ENCODE assay signal across 1 cellular context in the genomic region with DNA sequence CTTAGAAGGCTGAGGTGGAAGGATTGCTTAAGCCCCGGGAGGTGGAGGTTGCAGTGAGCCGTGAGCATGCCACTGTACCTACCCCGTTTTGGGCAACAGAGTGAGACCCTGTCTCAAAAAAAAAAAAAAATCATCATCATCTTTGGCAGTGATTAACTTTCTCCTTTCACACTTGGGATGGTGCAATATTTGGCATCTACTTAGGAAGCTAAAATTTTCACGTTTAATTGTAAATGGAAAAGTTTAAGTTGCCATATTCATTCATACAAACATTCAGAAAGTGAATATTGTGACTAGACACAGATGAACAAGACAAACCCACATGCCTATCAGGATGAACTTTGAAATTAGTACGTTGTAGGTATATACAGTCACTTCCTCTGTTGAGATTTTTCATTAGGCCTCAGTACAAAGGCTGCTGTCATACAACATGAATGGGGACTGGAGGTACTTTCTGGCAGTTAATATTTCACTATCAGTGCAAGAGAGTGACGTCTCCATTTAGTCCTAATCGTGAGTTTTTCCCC.
TF ChIP-seq lines count a peak whose summit lies in the region.

No MANE protein-coding gene starts in this region.

TF ChIP-seq in HepG2, 621 proteins besides CTCF, POLR2A, EP300 and RAD21 (continued from another document and continues in another):
- TF ChIP-seq RNF219 (CRISPR knock-in tag; IDR thresholded peaks at IDR 0.05) (no peak), ZNF781 (CRISPR knock-in tag; IDR thresholded peaks at IDR 0.05; ENCODE audit: borderline replicate concordance, not compliant biosample characterization) (no peak), AKAP8 (CRISPR knock-in tag; IDR thresholded peaks at IDR 0.05) (no peak; the same call in none of the 2 replicates), ZNF510 (CRISPR knock-in tag; IDR thresholded peaks at IDR 0.05; ENCODE audit: low read depth) (peak; percentile 25; the same call in 1 of the 2 replicates), ZNF720 (CRISPR knock-in tag; IDR thresholded peaks at IDR 0.05) (no peak), HDAC2 (CRISPR knock-in tag; IDR thresholded peaks at IDR 0.05) (no peak; the same call in 1 of the 2 replicates), DMAP1 (CRISPR knock-in tag; IDR thresholded peaks at IDR 0.05) (peak; percentile 73), SNAI1 (CRISPR knock-in tag; IDR thresholded peaks at IDR 0.05; ENCODE audit: borderline replicate concordance) (peak; percentile 24; the same call in 1 of the 2 replicates), YY1 (IDR thresholded peaks at IDR 0.05; ENCODE audit: insufficient read depth, insufficient replicate concordance, low read depth, low read length) (peak; percentile 25), MED1 (CRISPR knock-in tag; IDR thresholded peaks at IDR 0.05) (peak; percentile 59), ZNF317 (CRISPR knock-in tag; IDR thresholded peaks at IDR 0.05) (0 out of 2 replicates have a peak, but pooled peaks have one; percentile 52), ZNF761 (CRISPR knock-in tag; conservative IDR thresholded peaks at IDR 0.05) (no peak; the same call in 1 of the 2 replicates), MAFK (conservative IDR thresholded peaks at IDR 0.05 in 1 of 2, IDR thresholded peaks at IDR 0.05 in 1 of 2; ENCODE audit: low read length in 2 of 2) (no peak), MXD4 (CRISPR knock-in tag; IDR thresholded peaks at IDR 0.05) (peak; percentile 72), ZNF713 (CRISPR knock-in tag; IDR thresholded peaks at IDR 0.05) (no peak), DNMT3B (CRISPR knock-in tag; conservative IDR thresholded peaks at IDR 0.05) (peak; percentile 86; the same call in 1 of the 2 replicates), MYC (CRISPR knock-in tag; IDR thresholded peaks at IDR 0.05; ENCODE audit: borderline replicate concordance) (peak; percentile 3; the same call in 1 of the 2 replicates), ZNF276 (CRISPR knock-in tag; IDR thresholded peaks at IDR 0.05; ENCODE audit: low read depth) (no peak), TCF7 (IDR thresholded peaks at IDR 0.05; ENCODE audit: low read depth) (0 out of 2 replicates have a peak, but pooled peaks have one; percentile 15), SP140L (CRISPR knock-in tag; IDR thresholded peaks at IDR 0.05; ENCODE audit: borderline replicate concordance) (no peak), ETV5 (CRISPR knock-in tag; IDR thresholded peaks at IDR 0.05; ENCODE audit: borderline replicate concordance) (peak; percentile 82), KLF11 (CRISPR knock-in tag; IDR thresholded peaks at IDR 0.05) (peak; percentile 66), ZNF138 (CRISPR knock-in tag; IDR thresholded peaks at IDR 0.05; ENCODE audit: low read depth) (no peak), ZNF563 (CRISPR knock-in tag; IDR thresholded peaks at IDR 0.05) (no peak), ZSCAN30 (CRISPR knock-in tag; IDR thresholded peaks at IDR 0.05) (no peak)
- TF ChIP-seq, protein P1, sequence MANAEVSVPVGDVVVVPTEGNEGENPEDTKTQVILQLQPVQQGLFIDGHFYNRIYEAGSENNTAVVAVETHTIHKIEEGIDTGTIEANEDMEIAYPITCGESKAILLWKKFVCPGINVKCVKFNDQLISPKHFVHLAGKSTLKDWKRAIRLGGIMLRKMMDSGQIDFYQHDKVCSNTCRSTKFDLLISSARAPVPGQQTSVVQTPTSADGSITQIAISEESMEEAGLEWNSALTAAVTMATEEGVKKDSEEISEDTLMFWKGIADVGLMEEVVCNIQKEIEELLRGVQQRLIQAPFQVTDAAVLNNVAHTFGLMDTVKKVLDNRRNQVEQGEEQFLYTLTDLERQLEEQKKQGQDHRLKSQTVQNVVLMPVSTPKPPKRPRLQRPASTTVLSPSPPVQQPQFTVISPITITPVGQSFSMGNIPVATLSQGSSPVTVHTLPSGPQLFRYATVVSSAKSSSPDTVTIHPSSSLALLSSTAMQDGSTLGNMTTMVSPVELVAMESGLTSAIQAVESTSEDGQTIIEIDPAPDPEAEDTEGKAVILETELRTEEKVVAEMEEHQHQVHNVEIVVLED (CRISPR knock-in tag; IDR thresholded peaks at IDR 0.05; ENCODE audit: borderline replicate concordance) = peak; percentile 47; the same call in 1 of the 2 replicates
- TF ChIP-seq, protein P2, sequence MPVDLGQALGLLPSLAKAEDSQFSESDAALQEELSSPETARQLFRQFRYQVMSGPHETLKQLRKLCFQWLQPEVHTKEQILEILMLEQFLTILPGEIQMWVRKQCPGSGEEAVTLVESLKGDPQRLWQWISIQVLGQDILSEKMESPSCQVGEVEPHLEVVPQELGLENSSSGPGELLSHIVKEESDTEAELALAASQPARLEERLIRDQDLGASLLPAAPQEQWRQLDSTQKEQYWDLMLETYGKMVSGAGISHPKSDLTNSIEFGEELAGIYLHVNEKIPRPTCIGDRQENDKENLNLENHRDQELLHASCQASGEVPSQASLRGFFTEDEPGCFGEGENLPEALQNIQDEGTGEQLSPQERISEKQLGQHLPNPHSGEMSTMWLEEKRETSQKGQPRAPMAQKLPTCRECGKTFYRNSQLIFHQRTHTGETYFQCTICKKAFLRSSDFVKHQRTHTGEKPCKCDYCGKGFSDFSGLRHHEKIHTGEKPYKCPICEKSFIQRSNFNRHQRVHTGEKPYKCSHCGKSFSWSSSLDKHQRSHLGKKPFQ (CRISPR knock-in tag; IDR thresholded peaks at IDR 0.05; ENCODE audit: insufficient replicate concordance) = peak; percentile 44
- TF ChIP-seq, protein P3, sequence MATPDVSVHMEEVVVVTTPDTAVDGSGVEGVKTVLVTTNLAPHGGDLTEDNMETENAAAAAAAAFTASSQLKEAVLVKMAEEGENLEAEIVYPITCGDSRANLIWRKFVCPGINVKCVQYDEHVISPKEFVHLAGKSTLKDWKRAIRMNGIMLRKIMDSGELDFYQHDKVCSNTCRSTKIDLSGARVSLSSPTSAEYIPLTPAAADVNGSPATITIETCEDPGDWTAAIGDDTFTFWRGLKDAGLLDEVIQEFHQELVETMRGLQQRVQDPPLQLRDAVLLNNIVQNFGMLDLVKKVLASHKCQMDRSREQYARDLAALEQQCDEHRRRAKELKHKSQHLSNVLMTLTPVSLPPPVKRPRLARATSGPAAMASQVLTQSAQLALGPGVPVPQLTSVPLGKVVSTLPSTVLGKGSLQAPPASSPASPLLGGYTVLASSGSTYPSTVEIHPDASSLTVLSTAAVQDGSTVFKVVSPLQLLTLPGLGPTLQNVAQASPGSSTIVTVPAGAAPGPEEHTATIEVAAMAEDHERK (CRISPR knock-in tag; IDR thresholded peaks at IDR 0.05; ENCODE audit: low read depth) = no peak; the same call in 1 of the 2 replicates
- TF ChIP-seq, protein P4, sequence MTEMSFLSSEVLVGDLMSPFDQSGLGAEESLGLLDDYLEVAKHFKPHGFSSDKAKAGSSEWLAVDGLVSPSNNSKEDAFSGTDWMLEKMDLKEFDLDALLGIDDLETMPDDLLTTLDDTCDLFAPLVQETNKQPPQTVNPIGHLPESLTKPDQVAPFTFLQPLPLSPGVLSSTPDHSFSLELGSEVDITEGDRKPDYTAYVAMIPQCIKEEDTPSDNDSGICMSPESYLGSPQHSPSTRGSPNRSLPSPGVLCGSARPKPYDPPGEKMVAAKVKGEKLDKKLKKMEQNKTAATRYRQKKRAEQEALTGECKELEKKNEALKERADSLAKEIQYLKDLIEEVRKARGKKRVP (CRISPR knock-in tag; IDR thresholded peaks at IDR 0.05) = no peak
- TF ChIP-seq, protein P5, sequence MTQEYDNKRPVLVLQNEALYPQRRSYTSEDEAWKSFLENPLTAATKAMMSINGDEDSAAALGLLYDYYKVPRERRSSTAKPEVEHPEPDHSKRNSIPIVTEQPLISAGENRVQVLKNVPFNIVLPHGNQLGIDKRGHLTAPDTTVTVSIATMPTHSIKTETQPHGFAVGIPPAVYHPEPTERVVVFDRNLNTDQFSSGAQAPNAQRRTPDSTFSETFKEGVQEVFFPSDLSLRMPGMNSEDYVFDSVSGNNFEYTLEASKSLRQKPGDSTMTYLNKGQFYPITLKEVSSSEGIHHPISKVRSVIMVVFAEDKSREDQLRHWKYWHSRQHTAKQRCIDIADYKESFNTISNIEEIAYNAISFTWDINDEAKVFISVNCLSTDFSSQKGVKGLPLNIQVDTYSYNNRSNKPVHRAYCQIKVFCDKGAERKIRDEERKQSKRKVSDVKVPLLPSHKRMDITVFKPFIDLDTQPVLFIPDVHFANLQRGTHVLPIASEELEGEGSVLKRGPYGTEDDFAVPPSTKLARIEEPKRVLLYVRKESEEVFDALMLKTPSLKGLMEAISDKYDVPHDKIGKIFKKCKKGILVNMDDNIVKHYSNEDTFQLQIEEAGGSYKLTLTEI (CRISPR knock-in tag; conservative IDR thresholded peaks at IDR 0.05) = no peak
- TF ChIP-seq, protein P6, sequence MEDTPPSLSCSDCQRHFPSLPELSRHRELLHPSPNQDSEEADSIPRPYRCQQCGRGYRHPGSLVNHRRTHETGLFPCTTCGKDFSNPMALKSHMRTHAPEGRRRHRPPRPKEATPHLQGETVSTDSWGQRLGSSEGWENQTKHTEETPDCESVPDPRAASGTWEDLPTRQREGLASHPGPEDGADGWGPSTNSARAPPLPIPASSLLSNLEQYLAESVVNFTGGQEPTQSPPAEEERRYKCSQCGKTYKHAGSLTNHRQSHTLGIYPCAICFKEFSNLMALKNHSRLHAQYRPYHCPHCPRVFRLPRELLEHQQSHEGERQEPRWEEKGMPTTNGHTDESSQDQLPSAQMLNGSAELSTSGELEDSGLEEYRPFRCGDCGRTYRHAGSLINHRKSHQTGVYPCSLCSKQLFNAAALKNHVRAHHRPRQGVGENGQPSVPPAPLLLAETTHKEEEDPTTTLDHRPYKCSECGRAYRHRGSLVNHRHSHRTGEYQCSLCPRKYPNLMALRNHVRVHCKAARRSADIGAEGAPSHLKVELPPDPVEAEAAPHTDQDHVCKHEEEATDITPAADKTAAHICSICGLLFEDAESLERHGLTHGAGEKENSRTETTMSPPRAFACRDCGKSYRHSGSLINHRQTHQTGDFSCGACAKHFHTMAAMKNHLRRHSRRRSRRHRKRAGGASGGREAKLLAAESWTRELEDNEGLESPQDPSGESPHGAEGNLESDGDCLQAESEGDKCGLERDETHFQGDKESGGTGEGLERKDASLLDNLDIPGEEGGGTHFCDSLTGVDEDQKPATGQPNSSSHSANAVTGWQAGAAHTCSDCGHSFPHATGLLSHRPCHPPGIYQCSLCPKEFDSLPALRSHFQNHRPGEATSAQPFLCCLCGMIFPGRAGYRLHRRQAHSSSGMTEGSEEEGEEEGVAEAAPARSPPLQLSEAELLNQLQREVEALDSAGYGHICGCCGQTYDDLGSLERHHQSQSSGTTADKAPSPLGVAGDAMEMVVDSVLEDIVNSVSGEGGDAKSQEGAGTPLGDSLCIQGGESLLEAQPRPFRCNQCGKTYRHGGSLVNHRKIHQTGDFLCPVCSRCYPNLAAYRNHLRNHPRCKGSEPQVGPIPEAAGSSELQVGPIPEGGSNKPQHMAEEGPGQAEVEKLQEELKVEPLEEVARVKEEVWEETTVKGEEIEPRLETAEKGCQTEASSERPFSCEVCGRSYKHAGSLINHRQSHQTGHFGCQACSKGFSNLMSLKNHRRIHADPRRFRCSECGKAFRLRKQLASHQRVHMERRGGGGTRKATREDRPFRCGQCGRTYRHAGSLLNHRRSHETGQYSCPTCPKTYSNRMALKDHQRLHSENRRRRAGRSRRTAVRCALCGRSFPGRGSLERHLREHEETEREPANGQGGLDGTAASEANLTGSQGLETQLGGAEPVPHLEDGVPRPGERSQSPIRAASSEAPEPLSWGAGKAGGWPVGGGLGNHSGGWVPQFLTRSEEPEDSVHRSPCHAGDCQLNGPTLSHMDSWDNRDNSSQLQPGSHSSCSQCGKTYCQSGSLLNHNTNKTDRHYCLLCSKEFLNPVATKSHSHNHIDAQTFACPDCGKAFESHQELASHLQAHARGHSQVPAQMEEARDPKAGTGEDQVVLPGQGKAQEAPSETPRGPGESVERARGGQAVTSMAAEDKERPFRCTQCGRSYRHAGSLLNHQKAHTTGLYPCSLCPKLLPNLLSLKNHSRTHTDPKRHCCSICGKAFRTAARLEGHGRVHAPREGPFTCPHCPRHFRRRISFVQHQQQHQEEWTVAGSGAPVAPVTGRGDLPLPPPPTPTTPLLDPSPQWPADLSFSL (CRISPR knock-in tag; IDR thresholded peaks at IDR 0.05) = peak; percentile 66
- TF ChIP-seq, protein P7, sequence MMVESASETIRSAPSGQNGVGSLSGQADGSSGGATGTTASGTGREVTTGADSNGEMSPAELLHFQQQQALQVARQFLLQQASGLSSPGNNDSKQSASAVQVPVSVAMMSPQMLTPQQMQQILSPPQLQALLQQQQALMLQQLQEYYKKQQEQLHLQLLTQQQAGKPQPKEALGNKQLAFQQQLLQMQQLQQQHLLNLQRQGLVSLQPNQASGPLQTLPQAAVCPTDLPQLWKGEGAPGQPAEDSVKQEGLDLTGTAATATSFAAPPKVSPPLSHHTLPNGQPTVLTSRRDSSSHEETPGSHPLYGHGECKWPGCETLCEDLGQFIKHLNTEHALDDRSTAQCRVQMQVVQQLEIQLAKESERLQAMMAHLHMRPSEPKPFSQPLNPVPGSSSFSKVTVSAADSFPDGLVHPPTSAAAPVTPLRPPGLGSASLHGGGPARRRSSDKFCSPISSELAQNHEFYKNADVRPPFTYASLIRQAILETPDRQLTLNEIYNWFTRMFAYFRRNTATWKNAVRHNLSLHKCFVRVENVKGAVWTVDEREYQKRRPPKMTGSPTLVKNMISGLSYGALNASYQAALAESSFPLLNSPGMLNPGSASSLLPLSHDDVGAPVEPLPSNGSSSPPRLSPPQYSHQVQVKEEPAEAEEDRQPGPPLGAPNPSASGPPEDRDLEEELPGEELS (CRISPR knock-in tag; IDR thresholded peaks at IDR 0.05) = peak; percentile 75
